In genomic region chr7:37831214-37831613, GRCh38 we compare ENCODE assay signal across 32 cellular contexts. TPM values are rescaled to one million over a fixed set of nuclear protein-coding genes. Genes with fewer than 3 reads are reported as not detected.
"Had no signal": no experiment of that assay in that cellular context is flagged by ENCODE, and none has a peak within 500 bp of the region (broad histone marks: within the 10 kb centered on the region; RNA-seq: fewer than 3 reads in every experiment).

No MANE protein-coding gene starts in this region.

- DNase-seq: effector memory CD4-positive, alpha-beta T cell; foreskin keratinocyte; heart right ventricle; hippocampal formation; immature natural killer cell; left ventricle myocardium superior; lower lobe of right lung; naive B cell; occipital lobe; ovary; posterior cingulate gyrus; psoas muscle; right cardiac atrium; sigmoid colon; stimulated activated CD4-positive, alpha-beta T cell treated with anti-CD3 and anti-CD28 coated beads, Interleukin-2, amount 100 ng/mL, for 24 hours; stimulated activated CD4-positive, alpha-beta T cell treated with anti-CD3 and anti-CD28 coated beads, Interleukin-4, amount 100 ng/mL, for 24 hours; stimulated activated naive CD8-positive, alpha-beta T cell treated with anti-CD3 and anti-CD28 coated beads, Interleukin-15, Interleukin-2, amounts not matched to agents 100 U/mL and 50 U/mL, for 24 hours; substantia nigra; testis; tibial artery had no signal

- H3K27me3 Mint-ChIP-seq: natural killer cell treated with Interleukin-12 subunit alpha and Interleukin-12 subunit beta and Interleukin-15 and Interleukin-18, amount 100 ng/mL, for 72 hours had no signal

- H3K9me3 ChIP-seq: esophagus muscularis mucosa, gastroesophageal sphincter, heart right ventricle, lower lobe of right lung, ovary, psoas muscle, sigmoid colon, testis, tibial artery had no signal

- H3K27me3 ChIP-seq: esophagus muscularis mucosa, foreskin keratinocyte, gastroesophageal sphincter, ovary, sigmoid colon, testis, tibial artery had no signal

- ATAC-seq: foreskin keratinocyte; gastroesophageal sphincter; heart right ventricle; left ventricle myocardium superior; lower lobe of right lung; natural killer cell treated with Interleukin-12 subunit alpha and Interleukin-12 subunit beta and Interleukin-15 and Interleukin-18, amount 100 ng/mL, for 72 hours; psoas muscle; right cardiac atrium; stimulated activated effector memory CD8-positive, alpha-beta T cell treated with anti-CD3 and anti-CD28 coated beads, Interleukin-12 subunit alpha, Interleukin-12 subunit beta, amount 100 ng/mL, for 72 hours; stimulated activated naive CD8-positive, alpha-beta T cell treated with anti-CD3 and anti-CD28 coated beads, Interleukin-15, Interleukin-2, amounts not matched to agents 100 U/mL and 50 U/mL, for 24 hours had no signal

- H3K27ac Mint-ChIP-seq: naive B cell; natural killer cell treated with Interleukin-12 subunit alpha and Interleukin-12 subunit beta and Interleukin-15 and Interleukin-18, amount 100 ng/mL, for 72 hours; stimulated activated effector memory CD8-positive, alpha-beta T cell treated with anti-CD3 and anti-CD28 coated beads, Interleukin-12 subunit alpha, Interleukin-12 subunit beta, amount 100 ng/mL, for 72 hours; type B pancreatic cell had no signal

- H3K9me3 Mint-ChIP-seq: immature natural killer cell; naive B cell; natural killer cell treated with Interleukin-12 subunit alpha and Interleukin-12 subunit beta and Interleukin-15 and Interleukin-18, amount 100 ng/mL, for 72 hours; stimulated activated effector memory CD8-positive, alpha-beta T cell treated with anti-CD3 and anti-CD28 coated beads, Interleukin-12 subunit alpha, Interleukin-12 subunit beta, amount 100 ng/mL, for 72 hours; type B pancreatic cell had no signal

- H3K4me3 ChIP-seq: esophagus muscularis mucosa, gastroesophageal sphincter, heart right ventricle, lower lobe of right lung, ovary, psoas muscle, sigmoid colon, testis, tibial artery had no signal

- H3K4me3 Mint-ChIP-seq: immature natural killer cell; natural killer cell treated with Interleukin-12 subunit alpha and Interleukin-12 subunit beta and Interleukin-15 and Interleukin-18, amount 100 ng/mL, for 72 hours; stimulated activated effector memory CD8-positive, alpha-beta T cell treated with anti-CD3 and anti-CD28 coated beads, Interleukin-12 subunit alpha, Interleukin-12 subunit beta, amount 100 ng/mL, for 72 hours; type B pancreatic cell had no signal

- H3K36me3 ChIP-seq: esophagus muscularis mucosa, gastroesophageal sphincter, heart right ventricle, lower lobe of right lung, ovary, sigmoid colon, tibial artery had no signal

- H3K36me3 Mint-ChIP-seq: naive B cell; natural killer cell treated with Interleukin-12 subunit alpha and Interleukin-12 subunit beta and Interleukin-15 and Interleukin-18, amount 100 ng/mL, for 72 hours; stimulated activated effector memory CD8-positive, alpha-beta T cell treated with anti-CD3 and anti-CD28 coated beads, Interleukin-12 subunit alpha, Interleukin-12 subunit beta, amount 100 ng/mL, for 72 hours; type B pancreatic cell had no signal

- H3K27ac ChIP-seq: esophagus muscularis mucosa, foreskin keratinocyte, gastroesophageal sphincter, heart right ventricle, lower lobe of right lung, ovary, psoas muscle, sigmoid colon, testis, tibial artery had no signal

- H3K4me1 ChIP-seq: foreskin keratinocyte, psoas muscle had no signal

RNA-seq across cellular contexts. Expression of gene NME8, which starts 17.2 kb away (rescaled TPM):
- total RNA-seq: endothelial cell of umbilical vein; epithelial cell of proximal tubule; fibroblast of lung; foreskin keratinocyte; left ventricle myocardium superior; lower lobe of right lung; natural killer cell treated with Interleukin-12 subunit alpha and Interleukin-12 subunit beta and Interleukin-15 and Interleukin-18, amount 100 ng/mL, for 72 hours; occipital lobe; ovary; psoas muscle; renal cortical epithelial cell; right cardiac atrium; skeletal muscle tissue; urinary bladder had no signal
- polyA plus RNA-seq: endothelial cell of umbilical vein, fibroblast of lung, foreskin keratinocyte, heart right ventricle, keratinocyte, ovary, psoas muscle, right cardiac atrium, sigmoid colon, urinary bladder had no signal
